In the genomic region with DNA sequence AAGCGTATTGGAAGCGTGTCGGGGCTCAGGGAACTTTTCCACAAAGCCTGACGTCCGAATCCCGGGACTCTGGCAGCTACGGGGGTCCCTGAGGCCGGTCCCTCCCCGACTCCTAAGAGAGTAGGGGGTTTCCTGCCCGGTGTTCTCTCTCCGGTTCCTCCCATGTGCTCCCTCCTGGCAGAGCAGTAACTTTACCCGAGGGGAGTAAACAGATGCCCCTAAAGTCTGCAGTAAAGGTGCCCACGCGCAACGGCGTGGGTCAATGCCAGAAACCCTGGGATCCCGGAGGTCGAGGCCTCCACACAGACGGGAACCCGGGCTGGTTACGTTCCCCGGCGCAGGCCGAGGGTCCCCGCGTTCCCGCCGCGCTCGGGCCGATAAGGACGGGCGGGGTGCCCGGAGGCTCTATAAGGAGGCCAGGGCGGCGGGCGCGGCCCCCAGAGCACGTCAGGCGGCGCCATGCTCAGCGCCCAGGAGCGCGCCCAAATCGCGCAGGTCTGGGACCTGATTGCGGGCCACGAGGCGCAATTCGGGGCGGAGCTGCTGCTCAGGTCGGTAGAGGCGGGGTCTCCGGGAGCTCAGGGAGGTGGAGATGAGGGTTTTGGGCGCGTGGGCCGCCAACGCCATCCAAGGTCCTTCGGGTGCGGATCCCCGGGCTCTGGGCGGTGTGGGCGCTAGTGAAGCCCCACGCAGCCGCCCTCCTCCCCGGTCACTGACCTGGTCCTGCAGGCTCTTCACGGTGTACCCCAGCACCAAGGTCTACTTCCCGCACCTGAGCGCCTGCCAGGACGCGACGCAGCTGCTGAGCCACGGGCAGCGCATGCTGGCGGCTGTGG, we compare ENCODE assay signal across 10 cellular contexts. TPM values are rescaled to one million over a fixed set of nuclear protein-coding genes. Genes with fewer than 3 reads are reported as not detected.
A peak's percentile ranks its signal among the peaks of the same experiment; 100 is the strongest.
DNase-seq lines count a peak whose midpoint lies in the region; ATAC-seq, FAIRE-seq and TF ChIP-seq lines count a peak whose summit lies in the region.
"Had no signal": no experiment of that assay in that cellular context is flagged by ENCODE, and none has a peak within 500 bp of the region (broad histone marks: within the 10 kb centered on the region; RNA-seq: fewer than 3 reads in every experiment).

A gene with protein sequence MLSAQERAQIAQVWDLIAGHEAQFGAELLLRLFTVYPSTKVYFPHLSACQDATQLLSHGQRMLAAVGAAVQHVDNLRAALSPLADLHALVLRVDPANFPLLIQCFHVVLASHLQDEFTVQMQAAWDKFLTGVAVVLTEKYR (plus strand): TSS at position 440 of the 836 bp plus-strand sequence. CDS start 20 bp downstream, at position 460.

- no peak within 1 kb of the TSS for H2BK5ac ChIP-seq in mesendoderm (ENCODE audit: low read length)

- H3K36me3 Mint-ChIP-seq in Calu3 (ENCODE audit: insufficient read depth, unreplicated experiment) = peaks cover 11% of the 10 kb centered on the region

- no peak within 1 kb of the TSS for H3K4ac ChIP-seq in mesendoderm (ENCODE audit: low read depth, low read length)

- no peak for TF ChIP-seq RAD21 in K562 (CRISPR knock-in tag; conservative IDR thresholded peaks at IDR 0.05 in 1 of 2, IDR thresholded peaks at IDR 0.05 in 1 of 2)

- intact Hi-C loops in A673 (cut with micrococcal nuclease; ENCODE audit: unreplicated experiment) = no loop called here
- intact Hi-C loops in K562 (cut with micrococcal nuclease) = no loop called here
- intact Hi-C loops in Calu3 (cut with micrococcal nuclease; ENCODE audit: unreplicated experiment) = no loop called here

- WGBS in K562 (ENCODE audit: insufficient coverage, low coverage, missing lambda C conversion rate) = 95% methylated on average over 45 of the region's 75 CpGs
- no CpG with 5 or more reads among the region's 75 CpGs for WGBS in mesendoderm (ENCODE audit: extremely low coverage, insufficient coverage, low lambda C conversion rate)

- TF ChIP-seq EP300 in K562 (IDR thresholded peaks at IDR 0.05; ENCODE audit: low read length) = no peak

- TF ChIP-seq POLR2A in K562 (conservative IDR thresholded peaks at IDR 0.05) = no peak

- peaks cover 73% of the 10 kb centered on the region for H3K27me3 Mint-ChIP-seq in Calu3 (ENCODE audit: unreplicated experiment)

- H2AFZ ChIP-seq in K562 (ENCODE audit: low read depth, low read length) = peak within 1 kb of the TSS; percentile 74; the same call in 1 of the 2 replicates

- no peak within 1 kb of the TSS for H3K27ac ChIP-seq in A673 (ENCODE audit: low read depth, low read length, poor library complexity, severe bottlenecking)
- H3K27ac ChIP-seq in K562 (ENCODE audit: extremely low read depth, low read depth, low read length) = peak within 1 kb of the TSS; percentile 66; the same call in 2 of the 3 replicates
- H3K27ac ChIP-seq in mesendoderm (ENCODE audit: low read depth, low read length) = no peak within 1 kb of the TSS

- no peak within 1 kb of the TSS for H4K8ac ChIP-seq in mesendoderm (ENCODE audit: low read depth, low read length)

- H3K9me1 ChIP-seq in K562 (ENCODE audit: control insufficient read depth, insufficient read depth, low read length) = no peaks in the 10 kb centered on the region

- no peak for DNase-seq in A673 (ENCODE audit: low spot score)
- peak; percentile 57 for DNase-seq in GM13977 (ENCODE audit: low spot score)
- no peak for DNase-seq in K562 (ENCODE audit: extremely low read depth in 1 of 4, low spot score in 3 of 4)
- no peak for DNase-seq in mesendoderm
- DNase-seq in Calu3 = no peak
- no peak for DNase-seq in HuH-7 (ENCODE audit: low spot score)
- no peak for DNase-seq in hepatic stellate cell (ENCODE audit: low spot score)
- DNase-seq: cortex of kidney had no signal

- no peaks in the 10 kb centered on the region for H3K9me3 Mint-ChIP-seq in Calu3 (ENCODE audit: low read depth, unreplicated experiment)

- peaks cover 22% of the 10 kb centered on the region for H3K4me1 ChIP-seq in A673 (ENCODE audit: insufficient read depth, low read length, poor library complexity, severe bottlenecking)
- peaks cover 10 to 69% of the 10 kb centered on the region in 2 experiments; a peak in 4 of 5 replicates for H3K4me1 ChIP-seq in K562 (replicated peaks in 1 of 2; ENCODE audit: control insufficient read depth in 2 of 2, insufficient read depth in 2 of 2, low read length in 2 of 2)
- H3K4me1 ChIP-seq in mesendoderm (ENCODE audit: control insufficient read depth, low read depth, low read length) = no peaks in the 10 kb centered on the region

- TF ChIP-seq CTCF in A673 (conservative IDR thresholded peaks at IDR 0.05; ENCODE audit: low read depth, low read length) (no peak), GM13977 (IDR thresholded peaks at IDR 0.05; ENCODE audit: extremely low read depth, insufficient read depth, missing control alignments) (no peak), K562 (IDR thresholded peaks at IDR 0.05 in 2 of 3, conservative IDR thresholded peaks at IDR 0.05 in 1 of 3; ENCODE audit: insufficient read depth in 2 of 3, low read depth in 1 of 3, low read length in 3 of 3) (no peak), Calu3 (IDR thresholded peaks at IDR 0.05; ENCODE audit: unreplicated experiment) (no peak)

- no peaks in the 10 kb centered on the region for H3K79me1 ChIP-seq in mesendoderm (ENCODE audit: low read length)

- no peak for FAIRE-seq in K562 (lab: Jason Lieb, UNC)

- H4K5ac ChIP-seq in mesendoderm (ENCODE audit: low read length) = no peak within 1 kb of the TSS

- no peak within 1 kb of the TSS for H3K18ac ChIP-seq in mesendoderm (ENCODE audit: low read length)

- peak within 1 kb of the TSS; percentile 52 for H3K56ac ChIP-seq in mesendoderm (ENCODE audit: low read length)

- H3K79me2 ChIP-seq in K562 (ENCODE audit: control insufficient read depth, insufficient read depth, low read length) (no peaks in the 10 kb centered on the region), mesendoderm (ENCODE audit: control insufficient read depth, insufficient read depth, low read length) (no peaks in the 10 kb centered on the region)

- H2BK15ac ChIP-seq in mesendoderm (replicated peaks; ENCODE audit: low read depth) = no peak within 1 kb of the TSS

- no peak within 1 kb of the TSS for H3K4me3 Mint-ChIP-seq in Calu3 (ENCODE audit: low read depth, unreplicated experiment)

- H2AK5ac ChIP-seq in mesendoderm (ENCODE audit: low read length) = no peak within 1 kb of the TSS

- H3K9ac ChIP-seq in K562 (ENCODE audit: insufficient read depth in 1 of 2, low read depth in 2 of 2, low read length in 2 of 2) = peak within 1 kb of the TSS; percentile 59 to 89; a peak in 3 of 4 replicates
- H3K9ac ChIP-seq in mesendoderm (ENCODE audit: low read length) = no peak within 1 kb of the TSS

- H3K36me3 ChIP-seq in A673 (ENCODE audit: insufficient read depth, low read length, poor library complexity, severe bottlenecking) (no peaks in the 10 kb centered on the region), K562 (ENCODE audit: control insufficient read depth, insufficient read depth, low read length) (no peaks in the 10 kb centered on the region), mesendoderm (ENCODE audit: control insufficient read depth, insufficient read depth, low read length) (no peaks in the 10 kb centered on the region)

- H3K9me3 ChIP-seq in A673 (ENCODE audit: low read depth, low read length, poor library complexity, severe bottlenecking) = no peaks in the 10 kb centered on the region
- no peaks in the 10 kb centered on the region for H3K9me3 ChIP-seq in K562 (replicated peaks; ENCODE audit: control insufficient read depth, insufficient read depth, low read depth, low read length)

- ATAC-seq in K562 = no peak
- no peak for ATAC-seq in GM18907 (IDR thresholded peaks at IDR 0.05; ENCODE audit: unreplicated experiment)

- no peak within 1 kb of the TSS for H3K23ac ChIP-seq in mesendoderm (ENCODE audit: low read length)

- CTCF ChIA-PET in A673 (lab: Charles Lee) = no interaction called here
- CTCF ChIA-PET in K562 (lab: Yijun Ruan, JAX; ENCODE audit: low intra/inter-chr PET ratio) = no interaction called here
- CTCF ChIA-PET in Calu3 (lab: Charles Lee) = no interaction called here

- H3K4me3 ChIP-seq in A673 (ENCODE audit: low read depth, low read length, poor library complexity, severe bottlenecking) (peak within 1 kb of the TSS; percentile 38), K562 (peak within 1 kb of the TSS; percentile 35), mesendoderm (ENCODE audit: low read length) (no peak within 1 kb of the TSS)

- H4K20me1 ChIP-seq in K562 (replicated peaks; ENCODE audit: control insufficient read depth, insufficient read depth, low read length) = no peaks in the 10 kb centered on the region

- POLR2A ChIA-PET in A673 (lab: Charles Lee; ENCODE audit: low non-redundant PET) = no interaction called here
- POLR2A ChIA-PET in K562 (lab: Yijun Ruan, JAX) = no interaction called here

- no peak within 1 kb of the TSS for H2BK120ac ChIP-seq in mesendoderm (ENCODE audit: low read depth, low read length)

- no peak within 1 kb of the TSS for H3K27ac Mint-ChIP-seq in Calu3 (ENCODE audit: unreplicated experiment)

- in situ Hi-C loops in GM13977 (cut with MboI; ENCODE audit: low pct_unique_long_range_greater_than_20kb, low sequenced_read_pairs, unreplicated experiment) (no loop called here), K562 (cut with MboI) (no loop called here)

- H3K4me1 Mint-ChIP-seq in Calu3 (ENCODE audit: low read depth, unreplicated experiment) = peaks cover 20% of the 10 kb centered on the region

- H3K4me2 ChIP-seq in K562 (ENCODE audit: insufficient read depth, low read length) (peak within 1 kb of the TSS; percentile 70), mesendoderm (ENCODE audit: low read length) (peak within 1 kb of the TSS; percentile 14)

- H3K27me3 ChIP-seq in A673 (replicated peaks; ENCODE audit: insufficient read depth, low read depth, low read length, poor library complexity) = peaks cover 20% of the 10 kb centered on the region
- H3K27me3 ChIP-seq in K562 (ENCODE audit: control insufficient read depth in 2 of 2, insufficient read depth in 2 of 2, low read length in 2 of 2) = no peaks in the 10 kb centered on the region
- peaks cover 32% of the 10 kb centered on the region for H3K27me3 ChIP-seq in mesendoderm (ENCODE audit: insufficient read depth, low read length, poor library complexity)

- BruUV-seq in A673 (replicated peaks; lab: Mats Ljungman, UMichigan) (no TSS peak), K562 (replicated peaks; lab: Mats Ljungman, UMichigan) (no TSS peak), Calu3 (replicated peaks; lab: Mats Ljungman, UMichigan) (no TSS peak)

RNA-seq across cellular contexts. Expression of the gene that starts here (rescaled TPM):
- not detected in 2 replicates for total RNA-seq in A673 (2021)
- not detected in 2 replicates for total RNA-seq in K562 (2011; cell fraction: chromatin; rRNA removed; ENCODE audit: low replicate concordance)
- total RNA-seq in K562 (2011; cell fraction: nucleolus; rRNA removed) = not detected in 2 replicates
- total RNA-seq in K562 (2011; cell fraction: nucleoplasm; rRNA removed) = not detected in 2 replicates
- total RNA-seq in K562 (2014; rRNA removed) = not detected in 2 replicates
- total RNA-seq in K562 (2014; rRNA removed; fragmentation: Illumina TruSeq; extraction: Trizol) = not detected in 2 replicates
- not detected in 2 replicates for total RNA-seq in K562 (2015; rRNA removed; fragmentation: Illumina TruSeq; extraction: Trizol)
- not detected in 2 replicates for total RNA-seq in K562 (2021)
- polyA plus RNA-seq in K562 (2011; rRNA removed) = not detected in 2 replicates
- 1.2 TPM in 1 of 2 replicates, not detected in the other for polyA plus RNA-seq in K562 (2011; cell fraction: cytosol; rRNA removed)
- not detected in 2 replicates for polyA plus RNA-seq in K562 (2011; cell fraction: nucleus; rRNA removed)
- not detected in 2 replicates for polyA plus RNA-seq in K562 (2012)
- not detected in 2 replicates for polyA plus RNA-seq in K562 (2014; fragmentation: Illumina TruSeq; extraction: Trizol)
- not detected for polyA plus RNA-seq in K562 (2014; fragmentation: Nextera tagmentation; extraction: Ambion mirVana)
- polyA plus RNA-seq in K562 (2014; rRNA removed) = not detected in 2 replicates
- polyA minus RNA-seq in K562 (2011; rRNA and poly(A)+ RNA removed) = not detected in 2 replicates
- polyA minus RNA-seq in K562 (2011; cell fraction: cytosol; rRNA and poly(A)+ RNA removed) = not detected in 2 replicates
- polyA minus RNA-seq in K562 (2011; cell fraction: nucleus; rRNA and poly(A)+ RNA removed) = not detected in 2 replicates
- polyA plus RNA-seq in mesendoderm (2013, experiment 1 of 2) = not detected
- not detected for polyA plus RNA-seq in mesendoderm (2013, experiment 2 of 2)
- not detected in 2 replicates for total RNA-seq in Calu3 (2022)
- total RNA-seq: lung microvascular endothelial cell had no signal
